Comparison of ENCODE assay signal across 8 cellular contexts in genomic region chr3:69086133-69086722, GRCh38. TPM values are rescaled to one million over a fixed set of nuclear protein-coding genes. Genes with fewer than 3 reads are reported as not detected.
DNase-seq lines count a peak whose midpoint lies in the region; ATAC-seq and TF ChIP-seq lines count a peak whose summit lies in the region.

No MANE protein-coding gene starts in this region.

- intact Hi-C loops in activated B cell treated with CpG ODN at 0.5 μM for 24 hours (cut with micrococcal nuclease) = loop anchor here (10.0 kb wide), 1 partner anchor 1999 kb away; no protein-coding TSS in a partner anchor

- H3K27ac ChIP-seq in layer of hippocampus (ENCODE audit: low read depth, low read length) = peak overlapping the region; percentile 92

- POLR2A ChIA-PET in activated B cell treated with CpG ODN at 0.5 μM for 24 hours (lab: Charles Lee) = interaction anchor here (0.7 to 8.9 kb wide), 7 partner anchors 8 to 92 kb away, joined by 3 to 109 read pairs (median 7); partner anchors contain the start of genes EOGT and TMF1

- peak overlapping the region; percentile 96 for H3K4me3 Mint-ChIP-seq in activated B cell treated with CpG ODN at 0.5 μM for 24 hours

- DNase-seq in GF-D8 (lab: John Stamatoyannopoulos, UW) (peak; percentile 58), NCI-H2171 (lab: John Stamatoyannopoulos, UW) (peak; percentile 30), activated B cell treated with CpG ODN at 0.5 μM for 24 hours (peak; percentile 31)
- peak; percentile 39 for DNase-seq in central memory CD4-positive, alpha-beta T cell
- DNase-seq in stimulated activated CD4-positive, alpha-beta T cell treated with anti-CD3 and anti-CD28 coated beads, Interleukin-12 subunit alpha, Interleukin-12 subunit beta, amount 100 ng/mL, for 48 hours (ENCODE audit: low read depth in 2 of 3, low spot score in 1 of 3) = peak; percentile 66 to 79 (median 71)

- no peaks in the 10 kb centered on the region for H3K9me3 Mint-ChIP-seq in activated B cell treated with CpG ODN at 0.5 μM for 24 hours

- H3K36me3 Mint-ChIP-seq in activated B cell treated with CpG ODN at 0.5 μM for 24 hours (ENCODE audit: low read depth) = peaks cover 34% of the 10 kb centered on the region

- peaks cover 86% of the 10 kb centered on the region for H3K4me1 Mint-ChIP-seq in activated B cell treated with CpG ODN at 0.5 μM for 24 hours

- peak overlapping the region; percentile 95 for H3K27ac Mint-ChIP-seq in activated B cell treated with CpG ODN at 0.5 μM for 24 hours

- H3K27me3 Mint-ChIP-seq in activated B cell treated with CpG ODN at 0.5 μM for 24 hours = no peaks in the 10 kb centered on the region

- TF ChIP-seq CTCF in activated B cell treated with CpG ODN at 0.5 μM for 24 hours (IDR thresholded peaks at IDR 0.05) = no peak

- no peak for ATAC-seq in activated B cell treated with CpG ODN at 0.5 μM for 24 hours (ENCODE audit: low read depth)
- ATAC-seq in GM21447 (IDR thresholded peaks at IDR 0.05; ENCODE audit: unreplicated experiment) = no peak
- ATAC-seq in HG02870 (IDR thresholded peaks at IDR 0.05; ENCODE audit: unreplicated experiment) = no peak

- CTCF ChIA-PET in activated B cell treated with CpG ODN at 0.5 μM for 24 hours (lab: Charles Lee) = no interaction called here

- H3K27me3 ChIP-seq in layer of hippocampus (ENCODE audit: control insufficient read depth, insufficient read depth, low read length) = no peaks in the 10 kb centered on the region

RNA-seq across cellular contexts. Expression of gene ARL6IP5, which starts 1.5 kb away (rescaled TPM):
- 77.5 and 77.8 TPM in 2 replicates for total RNA-seq in activated B cell treated with CpG ODN at 0.5 μM for 24 hours

RNA-seq across cellular contexts. Expression of gene UBA3, which starts 6.1 kb away (rescaled TPM):
- 86.6 and 91.9 TPM in 2 replicates for total RNA-seq in activated B cell treated with CpG ODN at 0.5 μM for 24 hours

RNA-seq across cellular contexts. Expression of gene TMF1, which starts 34.1 kb away (rescaled TPM):
- total RNA-seq in activated B cell treated with CpG ODN at 0.5 μM for 24 hours = 36.8 and 43.6 TPM in 2 replicates

RNA-seq across cellular contexts. Expression of gene LMOD3, which starts 36.2 kb away (rescaled TPM):
- not detected in 2 replicates for total RNA-seq in activated B cell treated with CpG ODN at 0.5 μM for 24 hours
